ENCODE assay signal across 1 cellular context in genomic region chr11:20387262-20388095, GRCh38.
TF ChIP-seq lines count a peak whose summit lies in the region.

Gene PRMT3, plus strand, starts transcription at chr11:20387716. Its CDS starts 31 bp downstream, at chr11:20387747.

TF ChIP-seq in HCT116, 20 proteins besides CTCF, POLR2A, EP300 and RAD21 (continued from another document):
- no peak for TF ChIP-seq REST (IDR thresholded peaks at IDR 0.05; ENCODE audit: low read depth)
- no peak for TF ChIP-seq FOSL1 (IDR thresholded peaks at IDR 0.05; ENCODE audit: low read depth)
